18 cellular contexts compared by ENCODE assay signal in genomic region chr4:148076964-148077363, GRCh38.
DNase-seq lines count a peak whose midpoint lies in the region; ATAC-seq and TF ChIP-seq lines count a peak whose summit lies in the region.
"Had no signal": no experiment of that assay in that cellular context is flagged by ENCODE, and none has a peak within 500 bp of the region (broad histone marks: within the 10 kb centered on the region; RNA-seq: fewer than 3 reads in every experiment).

No MANE protein-coding gene starts in this region.

- ATAC-seq in GM23338: no peak

- no peak overlapping the region for H3K4me3 ChIP-seq in fibroblast of lung (replicated peaks in 1 of 4; ENCODE audit: control extremely low read depth in 1 of 4, insufficient read depth in 1 of 4, low read depth in 3 of 4, low read length in 4 of 4)
- H3K4me3 ChIP-seq in GM23338: no peak overlapping the region

- H3K36me3 ChIP-seq in fibroblast of lung (ENCODE audit: control insufficient read depth, insufficient read depth, low read length) (peaks cover 8% of the 10 kb centered on the region), GM23338 (ENCODE audit: insufficient read depth) (peaks cover 6% of the 10 kb centered on the region; the same call in 1 of the 2 replicates)

- no peaks in the 10 kb centered on the region for H3K4me1 Mint-ChIP-seq in activated T-helper 1 cell treated with anti-CD3 and anti-CD28 coated beads, Interleukin-12 subunit alpha, Interleukin-12 subunit beta, Interleukin-2, Interleukin-4 antibody, amounts not matched to agents 30 ng/mL and 10 ng/mL and 1 ng/mL, durations not matched to agents 14 hours and 24 hours and 36 hours (ENCODE audit: low read depth)
- peaks cover 2% of the 10 kb centered on the region; the same call in 2 of the 3 replicates for H3K4me1 Mint-ChIP-seq in GM23338

- peaks cover 19% of the 10 kb centered on the region for H3K36me3 Mint-ChIP-seq in activated T-helper 1 cell treated with anti-CD3 and anti-CD28 coated beads, Interleukin-12 subunit alpha, Interleukin-12 subunit beta, Interleukin-2, Interleukin-4 antibody, amounts not matched to agents 30 ng/mL and 10 ng/mL and 1 ng/mL, durations not matched to agents 14 hours and 24 hours and 36 hours (ENCODE audit: low read depth)
- peaks cover 43% of the 10 kb centered on the region for H3K36me3 Mint-ChIP-seq in GM23338 (ENCODE audit: low read depth)

- TF ChIP-seq CTCF in fibroblast of lung (conservative IDR thresholded peaks at IDR 0.05 in 1 of 2, IDR thresholded peaks at IDR 0.05 in 1 of 2; ENCODE audit: low read depth in 1 of 2, low read length in 2 of 2) (no peak), GM13977 (IDR thresholded peaks at IDR 0.05; ENCODE audit: extremely low read depth, insufficient read depth, missing control alignments) (no peak), GM23338 (conservative IDR thresholded peaks at IDR 0.05; ENCODE audit: low read depth in 2 of 2) (no peak)

- no peaks in the 10 kb centered on the region for H3F3A ChIP-seq in GM23338 (replicated peaks; ENCODE audit: low read depth)

- H3K9me3 ChIP-seq in fibroblast of lung (ENCODE audit: control insufficient read depth, insufficient read depth, low read depth, low read length): no peaks in the 10 kb centered on the region
- H3K9me3 ChIP-seq: Caco-2 had no signal

- no peak overlapping the region for H3K4me2 ChIP-seq in fibroblast of lung (ENCODE audit: extremely low read depth, insufficient read depth, low read length)
- no peak overlapping the region for H3K4me2 ChIP-seq in GM23338

- H3K9me3 Mint-ChIP-seq in activated T-helper 1 cell treated with anti-CD3 and anti-CD28 coated beads, Interleukin-12 subunit alpha, Interleukin-12 subunit beta, Interleukin-2, Interleukin-4 antibody, amounts not matched to agents 30 ng/mL and 10 ng/mL and 1 ng/mL, durations not matched to agents 14 hours and 24 hours and 36 hours: peaks cover 28% of the 10 kb centered on the region
- H3K9me3 Mint-ChIP-seq in GM23338: peaks cover 35% of the 10 kb centered on the region

- intact Hi-C loops in activated T-helper 1 cell treated with anti-CD3 and anti-CD28 coated beads, Interleukin-12 subunit alpha, Interleukin-12 subunit beta, Interleukin-2, Interleukin-4 antibody, amounts not matched to agents 30 ng/mL and 10 ng/mL and 1 ng/mL, durations not matched to agents 14 hours and 24 hours and 36 hours (cut with micrococcal nuclease): no loop called here

- H3K4me3 Mint-ChIP-seq in activated T-helper 1 cell treated with anti-CD3 and anti-CD28 coated beads, Interleukin-12 subunit alpha, Interleukin-12 subunit beta, Interleukin-2, Interleukin-4 antibody, amounts not matched to agents 30 ng/mL and 10 ng/mL and 1 ng/mL, durations not matched to agents 14 hours and 24 hours and 36 hours: no peak overlapping the region
- no peak overlapping the region for H3K4me3 Mint-ChIP-seq in GM23338

- H3K9ac ChIP-seq in fibroblast of lung (ENCODE audit: insufficient read depth, low read length): no peak overlapping the region

- H3K27ac ChIP-seq in fibroblast of lung (ENCODE audit: insufficient read depth, low read length): no peak overlapping the region
- H3K27ac ChIP-seq in GM23338 (ENCODE audit: low read depth): no peak overlapping the region

- no peak overlapping the region for H3K27ac Mint-ChIP-seq in activated T-helper 1 cell treated with anti-CD3 and anti-CD28 coated beads, Interleukin-12 subunit alpha, Interleukin-12 subunit beta, Interleukin-2, Interleukin-4 antibody, amounts not matched to agents 30 ng/mL and 10 ng/mL and 1 ng/mL, durations not matched to agents 14 hours and 24 hours and 36 hours
- no peak overlapping the region for H3K27ac Mint-ChIP-seq in GM23338

- H3K27me3 ChIP-seq in fibroblast of lung (ENCODE audit: control insufficient read depth, insufficient read depth, low read length) (no peaks in the 10 kb centered on the region), GM23338 (ENCODE audit: insufficient read depth) (no peaks in the 10 kb centered on the region)

- peak; percentile 13 for DNase-seq in ELR (ENCODE audit: low read depth)
- peak; percentile 22 for DNase-seq in RPMI7951 (ENCODE audit: low read depth)
- peak; percentile 49 to 74 for DNase-seq in fibroblast of lung (ENCODE audit: low read depth in 2 of 2)
- DNase-seq in myocyte (ENCODE audit: low read depth): peak; percentile 84
- DNase-seq in activated T-helper 1 cell treated with anti-CD3 and anti-CD28 coated beads, Interleukin-12 subunit alpha, Interleukin-12 subunit beta, Interleukin-2, Interleukin-4 antibody, amounts not matched to agents 30 ng/mL and 10 ng/mL and 1 ng/mL, durations not matched to agents 14 hours and 24 hours and 36 hours (ENCODE audit: low spot score): no peak
- DNase-seq in GM13977 (ENCODE audit: low spot score): no peak
- no peak for DNase-seq in GM23338 (ENCODE audit: low spot score)
- no peak for DNase-seq in NCI-H526 treated with DMSO at 0.1 percent for 48 hours (lab: John Stamatoyannopoulos, UW)
- DNase-seq: Caco-2; KG1; NCI-H1105 treated with DMSO at 0.1 percent for 48 hours; NCI-H1694 treated with DMSO at 0.1 percent for 48 hours; NCI-H2107; NCI-H2227 treated with DMSO at 0.1 percent for 48 hours; NCI-H524 treated with DMSO at 0.1 percent for 48 hours; NK-92 treated with Interleukin-12 subunit alpha and Interleukin-12 subunit beta, amount 100 ng/mL, for 24 hours; RPMI8226; SIG-M5 had no signal

- in situ Hi-C loops in GM13977 (cut with MboI; ENCODE audit: low pct_unique_long_range_greater_than_20kb, low sequenced_read_pairs, unreplicated experiment): no loop called here

- no peaks in the 10 kb centered on the region for H3K79me2 ChIP-seq in fibroblast of lung (ENCODE audit: control insufficient read depth, insufficient read depth, low read length)
- H3K79me2 ChIP-seq in GM23338 (replicated peaks; ENCODE audit: insufficient read depth): no peaks in the 10 kb centered on the region

- H3K4me1 ChIP-seq in fibroblast of lung (ENCODE audit: control insufficient read depth, extremely low read depth, insufficient read depth, low read length) (no peaks in the 10 kb centered on the region), GM23338 (ENCODE audit: insufficient read depth) (no peaks in the 10 kb centered on the region)
- H3K4me1 ChIP-seq: Caco-2 had no signal

- H2AFZ ChIP-seq in fibroblast of lung (ENCODE audit: low read length) (no peak overlapping the region), GM23338 (no peak overlapping the region)

- no peaks in the 10 kb centered on the region for H3K9me2 ChIP-seq in GM23338 (ENCODE audit: insufficient read depth)

- H3K27me3 Mint-ChIP-seq in activated T-helper 1 cell treated with anti-CD3 and anti-CD28 coated beads, Interleukin-12 subunit alpha, Interleukin-12 subunit beta, Interleukin-2, Interleukin-4 antibody, amounts not matched to agents 30 ng/mL and 10 ng/mL and 1 ng/mL, durations not matched to agents 14 hours and 24 hours and 36 hours (ENCODE audit: insufficient read depth): no peaks in the 10 kb centered on the region
- H3K27me3 Mint-ChIP-seq in GM23338 (ENCODE audit: insufficient read depth, low read depth, poor library complexity): peaks cover 10% of the 10 kb centered on the region

- H4K20me1 ChIP-seq in fibroblast of lung (ENCODE audit: control insufficient read depth, extremely low read depth, insufficient read depth, low read length): no peaks in the 10 kb centered on the region
- H4K20me1 ChIP-seq in GM23338 (replicated peaks; ENCODE audit: insufficient read depth): no peaks in the 10 kb centered on the region

TF ChIP-seq in GM23338, 12 proteins besides CTCF, POLR2A, EP300 and RAD21 (continues in another document):
- TF ChIP-seq ETS1 (IDR thresholded peaks at IDR 0.05) (no peak), REST (IDR thresholded peaks at IDR 0.05; ENCODE audit: unreplicated experiment) (no peak)

Comparison
In these comparisons a context has a peak if more than half of its experiments do, and no peak if none do; other contexts are left out.
1. DNase-seq: peak in ELR (single experiment), RPMI7951 (single experiment), fibroblast of lung (2 of 2) and myocyte (single experiment); none in activated T-helper 1 cell treated with anti-CD3 and anti-CD28 coated beads, Interleukin-12 subunit alpha, Interleukin-12 subunit beta, Interleukin-2, Interleukin-4 antibody, amounts not matched to agents 30 ng/mL and 10 ng/mL and 1 ng/mL, durations not matched to agents 14 hours and 24 hours and 36 hours (single experiment), GM13977 (single experiment), GM23338 (single experiment) and NCI-H526 treated with DMSO at 0.1 percent for 48 hours (single experiment).